ENCODE assay signal across 2 cellular contexts in the genomic region with DNA sequence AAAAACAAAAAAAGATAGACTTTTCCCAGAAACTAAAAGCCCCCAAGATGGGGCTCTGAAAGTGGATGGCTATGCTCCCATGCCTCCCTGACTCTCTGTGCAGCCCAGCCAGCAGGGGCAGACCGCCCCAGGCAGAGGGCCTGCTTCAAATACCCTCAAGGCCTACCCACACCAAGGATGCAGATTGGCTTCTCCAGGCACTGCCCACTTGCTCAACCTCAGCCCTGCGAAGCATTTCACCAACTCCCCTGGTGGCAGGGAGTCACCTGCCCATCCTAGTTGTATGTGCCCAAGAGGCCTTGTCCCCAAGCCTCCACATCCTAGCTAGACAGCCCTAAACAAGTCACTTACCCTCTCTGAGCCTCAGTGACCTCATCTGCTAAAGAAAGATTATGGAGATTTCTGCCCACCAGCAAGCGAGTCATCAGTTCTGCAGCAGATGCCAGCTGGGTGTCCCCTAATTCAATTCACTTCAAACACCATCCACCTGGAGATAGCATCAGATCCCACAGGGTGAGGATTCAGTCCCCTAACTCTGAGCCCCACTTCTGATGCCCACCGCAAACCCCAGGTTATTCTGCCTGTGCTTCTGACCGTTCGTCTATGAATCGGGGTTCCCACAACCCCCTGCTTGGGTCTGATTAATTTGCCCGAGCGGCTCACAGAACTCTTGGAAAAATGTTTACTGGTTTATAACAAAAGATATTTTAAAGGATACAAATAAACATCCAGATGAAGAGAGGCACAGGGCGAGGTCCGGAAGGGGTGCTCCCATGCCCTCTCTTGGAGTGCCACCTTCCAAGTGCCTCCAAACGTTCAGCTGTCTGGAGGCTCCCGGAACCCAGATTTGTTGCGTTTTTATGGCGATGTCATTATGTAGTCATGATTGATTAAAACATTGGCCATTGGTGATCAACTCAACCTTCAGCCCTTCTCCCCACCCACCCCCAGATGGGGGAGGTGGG.
A peak's percentile ranks its signal among the peaks of the same experiment; 100 is the strongest.
TF ChIP-seq lines count a peak whose summit lies in the region.

No MANE protein-coding gene starts in this region.

TF ChIP-seq in HepG2, 621 proteins besides CTCF, POLR2A, EP300 and RAD21:
- TF ChIP-seq SMARCC2 (IDR thresholded peaks at IDR 0.05) (no peak), THAP8 (CRISPR knock-in tag; IDR thresholded peaks at IDR 0.05; ENCODE audit: borderline replicate concordance) (no peak), ATF7 (IDR thresholded peaks at IDR 0.05) (0 out of 2 replicates have a peak, but pooled peaks have one; percentile 3), ATF7 (CRISPR knock-in tag; IDR thresholded peaks at IDR 0.05) (no peak), ZFP36 (IDR thresholded peaks at IDR 0.05; ENCODE audit: borderline replicate concordance, low read depth, low read length, partially characterized antibody) (no peak)

TF ChIP-seq in HEK293T, 16 proteins besides CTCF, POLR2A, EP300 and RAD21:
- TF ChIP-seq CTBP1 (IDR thresholded peaks at IDR 0.05; ENCODE audit: borderline replicate concordance) (no peak), SP1 (IDR thresholded peaks at IDR 0.05) (no peak), NFRKB (IDR thresholded peaks at IDR 0.05) (no peak), ELF4 (IDR thresholded peaks at IDR 0.05) (no peak), L3MBTL2 (conservative IDR thresholded peaks at IDR 0.05) (no peak)
